ENCODE assay signal across 9 cellular contexts in genomic region chr11:73645972-73646631, GRCh38. TPM values are rescaled to one million over a fixed set of nuclear protein-coding genes. Genes with fewer than 3 reads are reported as not detected.
DNase-seq lines count a peak whose midpoint lies in the region; ATAC-seq, FAIRE-seq and TF ChIP-seq lines count a peak whose summit lies in the region.
"Had no signal": no experiment of that assay in that cellular context is flagged by ENCODE, and none has a peak within 500 bp of the region (broad histone marks: within the 10 kb centered on the region; RNA-seq: fewer than 3 reads in every experiment).

PLEKHB1 (plus strand) TSS chr11:73646581; CDS start chr11:73646609, 28 bp downstream.

- DNase-seq in ELF-1 (ENCODE audit: low read depth, low spot score), result peak; percentile 74
- DNase-seq in T-helper 17 cell, result no peak
- DNase-seq in left cardiac atrium, result peak; percentile 56
- DNase-seq in pancreas, result peak in 2 of 6 donors; percentile 42 to 44
- no peak for DNase-seq in midbrain (lab: John Stamatoyannopoulos, UW)
- no peak for DNase-seq in NCI-H2107 (lab: John Stamatoyannopoulos, UW)
- no peak for DNase-seq in HEK293T (ENCODE audit: extremely low spot score)

- intact Hi-C loops in left cardiac atrium (cut with DNase I), result no loop called here
- intact Hi-C loops in pancreas (cut with DNase I), result no loop called here

- H3K27ac ChIP-seq in pancreas, result peak within 1 kb of the TSS in 1 of 4 donors; percentile 33
- H3K27ac ChIP-seq: HL-60 had no signal

- no peak for TF ChIP-seq CTCF in pancreas (IDR thresholded peaks at IDR 0.05)

- H3K27ac Mint-ChIP-seq in T-helper 17 cell, result no peak within 1 kb of the TSS

- ATAC-seq in T-helper 17 cell (no peak), left cardiac atrium (peak; percentile 19 to 76), pancreas (no peak), GM21528 (IDR thresholded peaks at IDR 0.05; ENCODE audit: low FRiP score, unreplicated experiment) (no peak)

- H3K27me3 Mint-ChIP-seq in T-helper 17 cell, result no peaks in the 10 kb centered on the region

- peaks cover 23% of the 10 kb centered on the region for H3K4me1 Mint-ChIP-seq in T-helper 17 cell

- peak within 1 kb of the TSS in 2 of 4 donors; percentile 41 to 46 for H3K4me3 ChIP-seq in pancreas

- H3K4me1 ChIP-seq in pancreas, result no peaks in the 10 kb centered on the region

- 70 to 72% methylated on average over 26 of the region's 26 CpGs for WGBS in pancreas, 2 donors

- CTCF ChIA-PET in HEK293T (lab: Yijun Ruan, JAX), result interaction anchor here (0.7 to 3.0 kb wide), 3 partner anchors 15 to 21 kb away, joined by 4 to 14 read pairs (median 9); no protein-coding TSS in a partner anchor

- H3K36me3 Mint-ChIP-seq in T-helper 17 cell (ENCODE audit: low read depth), result no peaks in the 10 kb centered on the region

- peak within 1 kb of the TSS; percentile 89 for H3K4me3 Mint-ChIP-seq in T-helper 17 cell

- no peak for FAIRE-seq in pancreas (lab: Jason Lieb, UNC)

- no peaks in the 10 kb centered on the region for H3K27me3 ChIP-seq in pancreas

- POLR2A ChIA-PET in HEK293T (lab: Yijun Ruan, JAX), result no interaction called here

- H3K36me3 ChIP-seq in pancreas, result no peaks in the 10 kb centered on the region

- no peaks in the 10 kb centered on the region for H3K9me3 ChIP-seq in T-helper 17 cell (ENCODE audit: control insufficient read depth, low read length, poor library complexity, severe bottlenecking)
- H3K9me3 ChIP-seq in pancreas, result no peaks in the 10 kb centered on the region

TF ChIP-seq in HEK293T, 16 proteins besides CTCF, POLR2A, EP300 and RAD21:
- TF ChIP-seq HDGF (IDR thresholded peaks at IDR 0.05; ENCODE audit: borderline replicate concordance), result no peak
- no peak for TF ChIP-seq FOXM1 (IDR thresholded peaks at IDR 0.05; ENCODE audit: borderline replicate concordance)
- TF ChIP-seq SUZ12 (IDR thresholded peaks at IDR 0.05), result no peak
- no peak for TF ChIP-seq ARNT (IDR thresholded peaks at IDR 0.05)
- TF ChIP-seq PKNOX1 (IDR thresholded peaks at IDR 0.05), result no peak
- no peak for TF ChIP-seq FOXK2 (IDR thresholded peaks at IDR 0.05)
- TF ChIP-seq SP1 (IDR thresholded peaks at IDR 0.05), result no peak
- no peak for TF ChIP-seq LEF1 (IDR thresholded peaks at IDR 0.05; ENCODE audit: borderline replicate concordance)
- no peak for TF ChIP-seq ZNF384 (IDR thresholded peaks at IDR 0.05)
- no peak for TF ChIP-seq CTBP1 (IDR thresholded peaks at IDR 0.05; ENCODE audit: borderline replicate concordance)
- no peak for TF ChIP-seq ELF4 (IDR thresholded peaks at IDR 0.05)
- no peak for TF ChIP-seq L3MBTL2 (conservative IDR thresholded peaks at IDR 0.05)
- no peak for TF ChIP-seq FOXA1 (IDR thresholded peaks at IDR 0.05)
- no peak for TF ChIP-seq TARDBP (IDR thresholded peaks at IDR 0.05)

RNA-seq across cellular contexts. Expression of gene PLEKHB1, which starts in this region (rescaled TPM):
- 10 to 100 TPM; 26.5 to 33.8 TPM for total RNA-seq in T-helper 17 cell
- total RNA-seq in left cardiac atrium, result 10 to 100 TPM in 1 of 2 donors, 1 to 10 TPM in 1; 9.9 to 11.2 TPM
- total RNA-seq in pancreas, result 10 to 100 TPM; 11.8 to 26.7 (median 15.1) TPM
- polyA plus RNA-seq in pancreas, result 10 to 100 TPM; 17.6 to 22.2 TPM

Comparison
In these comparisons a context has a peak if more than half of its experiments do, and no peak if none do; other contexts are left out.
1. DNase-seq: peak in ELF-1 (single experiment) and left cardiac atrium (single experiment); none in T-helper 17 cell (0 of 3), midbrain (single experiment), NCI-H2107 (single experiment) and HEK293T (single experiment).
2. ATAC-seq: peak in left cardiac atrium (2 of 2); none in T-helper 17 cell (single experiment), pancreas (0 of 4) and GM21528 (single experiment).